In the genomic region with DNA sequence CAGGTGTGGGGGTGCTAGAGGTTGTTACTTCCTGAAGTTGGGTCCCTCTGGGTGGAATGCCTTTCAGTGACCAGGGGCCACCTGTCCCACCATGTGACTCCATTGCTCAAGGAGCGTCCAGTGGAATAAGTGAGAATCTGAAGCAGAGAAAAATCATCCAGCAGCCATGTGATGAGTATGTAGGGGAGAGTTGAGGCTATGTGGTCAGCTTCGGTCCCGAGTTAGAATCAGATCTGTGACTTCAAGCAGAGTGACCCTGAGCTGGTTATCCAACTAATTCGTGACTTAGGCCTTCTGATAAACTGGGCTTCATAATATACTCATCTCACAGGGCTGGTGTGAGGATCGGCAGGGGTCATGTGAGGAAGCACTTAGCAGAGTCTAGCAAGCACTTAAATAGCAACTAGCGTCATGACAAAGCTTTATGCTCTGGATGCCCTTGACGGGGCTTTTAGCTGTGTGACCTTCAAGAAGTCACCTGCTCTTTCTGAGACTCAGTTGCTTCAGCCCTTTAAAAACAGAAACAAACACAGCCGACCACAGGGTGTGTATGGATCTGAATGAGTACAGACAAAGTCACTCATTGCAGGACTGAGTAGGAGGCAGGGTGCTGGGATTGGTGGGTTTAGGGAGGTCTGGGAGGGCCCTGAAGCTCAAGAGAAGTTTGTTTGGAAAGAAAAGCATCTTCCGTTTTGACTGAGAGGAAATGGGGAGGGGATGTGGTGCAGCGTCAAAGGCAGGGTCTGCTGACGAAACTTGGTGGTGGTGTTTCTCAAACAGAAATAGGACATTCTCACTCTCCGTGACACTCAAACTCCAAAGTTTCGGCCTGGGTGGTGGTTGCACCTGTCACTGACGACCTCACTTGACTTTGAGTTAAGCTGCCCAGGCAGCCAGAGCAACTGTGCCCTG, we compare ENCODE assay signal across 9 cellular contexts.
A peak's percentile ranks its signal among the peaks of the same experiment; 100 is the strongest.
DNase-seq lines count a peak whose midpoint lies in the region; ATAC-seq and TF ChIP-seq lines count a peak whose summit lies in the region.
"Had no signal": no experiment of that assay in that cellular context is flagged by ENCODE, and none has a peak within 500 bp of the region (broad histone marks: within the 10 kb centered on the region; RNA-seq: fewer than 3 reads in every experiment).

No MANE protein-coding gene starts in this region.

- H3K4me2 ChIP-seq in osteoblast (ENCODE audit: insufficient read depth, low read length) = no peak overlapping the region

- H3K36me3 Mint-ChIP-seq in CD14-positive monocyte = no peaks in the 10 kb centered on the region

- H3K4me1 ChIP-seq in osteoblast (ENCODE audit: insufficient read depth, low read length) = no peaks in the 10 kb centered on the region
- no peaks in the 10 kb centered on the region for H3K4me1 ChIP-seq in colonic mucosa
- peaks cover 14% of the 10 kb centered on the region for H3K4me1 ChIP-seq in left ventricle myocardium inferior
- H3K4me1 ChIP-seq: ascending aorta had no signal

- DNase-seq in CD14-positive monocyte (ENCODE audit: low spot score) (peak; percentile 72), osteoblast (ENCODE audit: insufficient read length, low spot score, missing footprints) (peak; percentile 5), colonic mucosa (no peak), left ventricle myocardium inferior (no peak), NK-92 (lab: John Stamatoyannopoulos, UW; ENCODE audit: unreplicated experiment) (no peak)
- peak; percentile 91 for DNase-seq in Jurkat, Clone E6-1 (ENCODE audit: low read depth, low spot score)
- DNase-seq in activated CD8-positive, alpha-beta memory T cell treated with anti-CD3 and anti-CD28 coated beads, Interleukin-2, amount 50 U/mL, for 24 hours (ENCODE audit: extremely low read depth) = peak; percentile 69

- peak overlapping the region; percentile 41 for H3K4me3 ChIP-seq in Jurkat, Clone E6-1 (ENCODE audit: low read length)
- H3K4me3 ChIP-seq in osteoblast (ENCODE audit: insufficient read depth, low read length) (no peak overlapping the region), colonic mucosa (no peak overlapping the region), left ventricle myocardium inferior (no peak overlapping the region)
- H3K4me3 ChIP-seq: ascending aorta had no signal

- peak overlapping the region in 1 of 2 donors; percentile 24 for H3K9ac ChIP-seq in colonic mucosa (ENCODE audit: low read depth in 2 of 2, low read length in 2 of 2)

- H3K36me3 ChIP-seq in osteoblast (ENCODE audit: insufficient read depth, low read length) (no peaks in the 10 kb centered on the region), colonic mucosa (no peaks in the 10 kb centered on the region), left ventricle myocardium inferior (no peaks in the 10 kb centered on the region)
- H3K36me3 ChIP-seq: ascending aorta had no signal

- no peaks in the 10 kb centered on the region for H4K20me1 ChIP-seq in osteoblast (ENCODE audit: insufficient read depth, low read length)

- intact Hi-C loops in CD14-positive monocyte (cut with micrococcal nuclease) (loop anchor here (5.0 to 10.0 kb wide), 3 partner anchors 145 to 385 kb away; partner anchors contain the start of gene CXCR4 (in 1 of the 2)), colonic mucosa (cut with DNase I) (loop anchor here (5.0 kb wide), 1 partner anchor 470 kb away; no protein-coding TSS in a partner anchor), left ventricle myocardium inferior (cut with micrococcal nuclease) (no loop called here)

- ATAC-seq in GM21390 (IDR thresholded peaks at IDR 0.05; ENCODE audit: unreplicated experiment) = peak; percentile 78

- peak overlapping the region; percentile 80 to 94 (median 90) for H3K27ac Mint-ChIP-seq in CD14-positive monocyte

- no peak overlapping the region for H3K27ac ChIP-seq in osteoblast (ENCODE audit: low read depth, low read length)
- no peak overlapping the region for H3K27ac ChIP-seq in colonic mucosa
- no peak overlapping the region for H3K27ac ChIP-seq in left ventricle myocardium inferior (replicated peaks)
- H3K27ac ChIP-seq: ascending aorta had no signal

- no peaks in the 10 kb centered on the region for H3K79me2 ChIP-seq in osteoblast (ENCODE audit: insufficient read depth, low read length)

- no peaks in the 10 kb centered on the region for H3K9me3 ChIP-seq in osteoblast (ENCODE audit: low read depth, low read length)
- no peaks in the 10 kb centered on the region for H3K9me3 ChIP-seq in colonic mucosa
- H3K9me3 ChIP-seq in left ventricle myocardium inferior (replicated peaks) = no peaks in the 10 kb centered on the region
- H3K9me3 ChIP-seq: ascending aorta had no signal

- no peak overlapping the region for H2AFZ ChIP-seq in osteoblast (ENCODE audit: low read length)

- H3K27me3 ChIP-seq in osteoblast (ENCODE audit: insufficient read depth, low read length) (no peaks in the 10 kb centered on the region), colonic mucosa (no peaks in the 10 kb centered on the region), left ventricle myocardium inferior (ENCODE audit: low read depth) (no peaks in the 10 kb centered on the region)
- H3K27me3 ChIP-seq: ascending aorta had no signal

- H3K27me3 Mint-ChIP-seq in CD14-positive monocyte (ENCODE audit: low read depth in 3 of 3) = peaks cover 0 to 2% (median 0%) of the 10 kb centered on the region in 3 donors

- no peaks in the 10 kb centered on the region for H3K9me3 Mint-ChIP-seq in CD14-positive monocyte

- no peak for TF ChIP-seq CTCF in CD14-positive monocyte (IDR thresholded peaks at IDR 0.05)
- no peak for TF ChIP-seq CTCF in osteoblast (IDR thresholded peaks at IDR 0.05; ENCODE audit: extremely low read depth, low read depth, low read length)
- TF ChIP-seq CTCF in colonic mucosa (IDR thresholded peaks at IDR 0.05) = no peak
- TF ChIP-seq CTCF in left ventricle myocardium inferior (IDR thresholded peaks at IDR 0.05; ENCODE audit: borderline replicate concordance) = no peak

- peaks cover 34% of the 10 kb centered on the region for H3K4me1 Mint-ChIP-seq in CD14-positive monocyte

- H3K4me3 Mint-ChIP-seq in CD14-positive monocyte = peak overlapping the region; percentile 66 to 87

Comparison
In these comparisons a context has a peak if more than half of its experiments do, and no peak if none do; other contexts are left out.
1. DNase-seq: peak in CD14-positive monocyte (single experiment), Jurkat, Clone E6-1 (single experiment), activated CD8-positive, alpha-beta memory T cell treated with anti-CD3 and anti-CD28 coated beads, Interleukin-2, amount 50 U/mL, for 24 hours (single experiment) and osteoblast (single experiment); none in colonic mucosa (single experiment), left ventricle myocardium inferior (single experiment) and NK-92 (single experiment).